In the genomic region with DNA sequence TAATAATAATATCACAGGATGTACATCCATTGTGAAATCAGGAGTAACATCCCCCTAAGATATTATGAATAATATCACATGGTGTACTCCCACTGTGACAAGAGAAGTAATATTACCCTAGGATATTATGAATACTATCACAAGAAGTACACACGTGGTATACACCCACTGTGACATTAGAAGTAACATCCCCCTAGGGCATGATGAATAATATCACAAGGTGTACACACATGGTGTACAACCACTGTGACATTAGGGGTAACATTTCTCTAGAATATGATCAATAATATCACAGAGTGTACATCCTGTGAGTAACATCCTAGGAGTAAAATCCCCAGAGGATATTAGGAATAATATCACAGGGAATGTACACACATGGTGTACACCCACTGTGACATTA, we compare ENCODE assay signal across 20 cellular contexts. TPM values are rescaled to one million over a fixed set of nuclear protein-coding genes. Genes with fewer than 3 reads are reported as not detected.
DNase-seq lines count a peak whose midpoint lies in the region; ATAC-seq and TF ChIP-seq lines count a peak whose summit lies in the region.
"Had no signal": no experiment of that assay in that cellular context is flagged by ENCODE, and none has a peak within 500 bp of the region (broad histone marks: within the 10 kb centered on the region; RNA-seq: fewer than 3 reads in every experiment).

No MANE protein-coding gene starts in this region.

- H3K27me3 Mint-ChIP-seq in activated CD4-positive, alpha-beta T cell treated with anti-CD3 and anti-CD28 coated beads for 36 hours, result no peaks in the 10 kb centered on the region
- H3K27me3 Mint-ChIP-seq in activated naive CD8-positive, alpha-beta T cell treated with anti-CD3 and anti-CD28 coated beads, Interleukin-2, amount 50 U/mL, for 24 hours, result peaks cover 1% of the 10 kb centered on the region
- H3K27me3 Mint-ChIP-seq in activated naive CD8-positive, alpha-beta T cell treated with anti-CD3 and anti-CD28 coated beads for 36 hours, result no peaks in the 10 kb centered on the region
- H3K27me3 Mint-ChIP-seq in activated T-helper 17 cell treated with anti-CD3 and anti-CD28 coated beads, Interleukin-2, amount 50 U/mL, for 72 hours, result peaks cover 7% of the 10 kb centered on the region
- H3K27me3 Mint-ChIP-seq: B cell had no signal

- CTCF ChIA-PET in activated CD4-positive, alpha-beta T cell treated with anti-CD3 and anti-CD28 coated beads for 36 hours (lab: Charles Lee), result no interaction called here

- TF ChIP-seq POLR2A in heart left ventricle (IDR thresholded peaks at IDR 0.05), result no peak

- H3K4me3 Mint-ChIP-seq in activated CD4-positive, alpha-beta T cell treated with anti-CD3 and anti-CD28 coated beads for 36 hours, result no peak overlapping the region
- H3K4me3 Mint-ChIP-seq in activated naive CD8-positive, alpha-beta T cell treated with anti-CD3 and anti-CD28 coated beads, Interleukin-2, amount 50 U/mL, for 24 hours, result no peak overlapping the region
- no peak overlapping the region for H3K4me3 Mint-ChIP-seq in activated naive CD8-positive, alpha-beta T cell treated with anti-CD3 and anti-CD28 coated beads for 36 hours
- H3K4me3 Mint-ChIP-seq in activated T-helper 17 cell treated with anti-CD3 and anti-CD28 coated beads, Interleukin-2, amount 50 U/mL, for 72 hours, result no peak overlapping the region
- H3K4me3 Mint-ChIP-seq: B cell; CD4-positive, CD25-positive, alpha-beta regulatory T cell; CD8-positive, alpha-beta T cell had no signal

- no peak for DNase-seq in activated CD4-positive, alpha-beta T cell treated with anti-CD3 and anti-CD28 coated beads for 36 hours
- no peak for DNase-seq in activated CD4-positive, alpha-beta T cell treated with anti-CD3 and anti-CD28 coated beads, Interleukin-2, amount 50 U/mL, for 48 hours
- DNase-seq in activated naive CD8-positive, alpha-beta T cell treated with anti-CD3 and anti-CD28 coated beads, Interleukin-2, amount 50 U/mL, for 24 hours, result no peak
- DNase-seq in activated naive CD8-positive, alpha-beta T cell treated with anti-CD3 and anti-CD28 coated beads for 36 hours, result no peak
- DNase-seq in heart left ventricle, result no peak
- DNase-seq: Caco-2; CD4-positive, CD25-positive, alpha-beta regulatory T cell; CD8-positive, alpha-beta T cell; DMS153; DND-41; GM23248; H7; HCEC 1CT had no signal

- peak; percentile 48 for ATAC-seq in activated CD4-positive, alpha-beta T cell treated with anti-CD3 and anti-CD28 coated beads for 36 hours
- peak; percentile 77 for ATAC-seq in activated naive CD8-positive, alpha-beta T cell treated with anti-CD3 and anti-CD28 coated beads, Interleukin-2, amount 50 U/mL, for 24 hours
- ATAC-seq in activated T-helper 17 cell treated with anti-CD3 and anti-CD28 coated beads, Interleukin-2, amount 50 U/mL, for 72 hours (replicated peaks), result peak; percentile 55
- no peak for ATAC-seq in heart left ventricle
- ATAC-seq: CD8-positive, alpha-beta T cell; GM12878 had no signal

- no peaks in the 10 kb centered on the region for H3K9me3 Mint-ChIP-seq in activated CD4-positive, alpha-beta T cell treated with anti-CD3 and anti-CD28 coated beads for 36 hours (ENCODE audit: low read depth)
- H3K9me3 Mint-ChIP-seq in activated naive CD8-positive, alpha-beta T cell treated with anti-CD3 and anti-CD28 coated beads, Interleukin-2, amount 50 U/mL, for 24 hours, result no peaks in the 10 kb centered on the region
- H3K9me3 Mint-ChIP-seq in activated naive CD8-positive, alpha-beta T cell treated with anti-CD3 and anti-CD28 coated beads for 36 hours, result no peaks in the 10 kb centered on the region
- no peaks in the 10 kb centered on the region for H3K9me3 Mint-ChIP-seq in activated T-helper 17 cell treated with anti-CD3 and anti-CD28 coated beads, Interleukin-2, amount 50 U/mL, for 72 hours
- H3K9me3 Mint-ChIP-seq: CD8-positive, alpha-beta T cell had no signal

- peaks cover 0 to 6% (median 0%) of the 10 kb centered on the region in 12 donors for H3K9me3 ChIP-seq in heart left ventricle

- intact Hi-C loops in activated CD4-positive, alpha-beta T cell treated with anti-CD3 and anti-CD28 coated beads for 36 hours (cut with DNase I, micrococcal nuclease), result no loop called here
- intact Hi-C loops in heart left ventricle (cut with DNase I), result no loop called here

- no peak overlapping the region for H3K27ac Mint-ChIP-seq in activated CD4-positive, alpha-beta T cell treated with anti-CD3 and anti-CD28 coated beads for 36 hours
- H3K27ac Mint-ChIP-seq in activated naive CD8-positive, alpha-beta T cell treated with anti-CD3 and anti-CD28 coated beads, Interleukin-2, amount 50 U/mL, for 24 hours, result no peak overlapping the region
- H3K27ac Mint-ChIP-seq in activated naive CD8-positive, alpha-beta T cell treated with anti-CD3 and anti-CD28 coated beads for 36 hours, result no peak overlapping the region
- H3K27ac Mint-ChIP-seq in activated T-helper 17 cell treated with anti-CD3 and anti-CD28 coated beads, Interleukin-2, amount 50 U/mL, for 72 hours, result no peak overlapping the region
- H3K27ac Mint-ChIP-seq: B cell; CD4-positive, CD25-positive, alpha-beta regulatory T cell; CD8-positive, alpha-beta T cell had no signal

- no peaks in the 10 kb centered on the region for H3K36me3 Mint-ChIP-seq in activated CD4-positive, alpha-beta T cell treated with anti-CD3 and anti-CD28 coated beads for 36 hours (ENCODE audit: low read depth)
- H3K36me3 Mint-ChIP-seq in activated naive CD8-positive, alpha-beta T cell treated with anti-CD3 and anti-CD28 coated beads, Interleukin-2, amount 50 U/mL, for 24 hours (ENCODE audit: low read depth), result no peaks in the 10 kb centered on the region
- no peaks in the 10 kb centered on the region for H3K36me3 Mint-ChIP-seq in activated naive CD8-positive, alpha-beta T cell treated with anti-CD3 and anti-CD28 coated beads for 36 hours
- H3K36me3 Mint-ChIP-seq in activated T-helper 17 cell treated with anti-CD3 and anti-CD28 coated beads, Interleukin-2, amount 50 U/mL, for 72 hours (ENCODE audit: low read depth), result no peaks in the 10 kb centered on the region
- H3K36me3 Mint-ChIP-seq: CD4-positive, CD25-positive, alpha-beta regulatory T cell; CD8-positive, alpha-beta T cell had no signal

- no peak overlapping the region for H3K4me3 ChIP-seq in heart left ventricle
- H3K4me3 ChIP-seq: BLaER1, GM12878, GM23248 had no signal

- POLR2A ChIA-PET in activated CD4-positive, alpha-beta T cell treated with anti-CD3 and anti-CD28 coated beads for 36 hours (lab: Charles Lee), result no interaction called here

- TF ChIP-seq CTCF in heart left ventricle (IDR thresholded peaks at IDR 0.05), result no peak

- no peaks in the 10 kb centered on the region for H3K4me1 Mint-ChIP-seq in activated CD4-positive, alpha-beta T cell treated with anti-CD3 and anti-CD28 coated beads for 36 hours
- H3K4me1 Mint-ChIP-seq in activated naive CD8-positive, alpha-beta T cell treated with anti-CD3 and anti-CD28 coated beads, Interleukin-2, amount 50 U/mL, for 24 hours, result no peaks in the 10 kb centered on the region
- H3K4me1 Mint-ChIP-seq in activated naive CD8-positive, alpha-beta T cell treated with anti-CD3 and anti-CD28 coated beads for 36 hours, result no peaks in the 10 kb centered on the region
- H3K4me1 Mint-ChIP-seq in activated T-helper 17 cell treated with anti-CD3 and anti-CD28 coated beads, Interleukin-2, amount 50 U/mL, for 72 hours, result no peaks in the 10 kb centered on the region
- H3K4me1 Mint-ChIP-seq: B cell; CD4-positive, CD25-positive, alpha-beta regulatory T cell had no signal

- H3K27ac ChIP-seq in heart left ventricle, result no peak overlapping the region
- H3K27ac ChIP-seq: 22Rv1, BLaER1, C4-2B, GM23248 had no signal

- H3K27me3 ChIP-seq in heart left ventricle, result no peaks in the 10 kb centered on the region
- H3K27me3 ChIP-seq: BLaER1 had no signal

- no peaks in the 10 kb centered on the region for H3K4me1 ChIP-seq in heart left ventricle
- H3K4me1 ChIP-seq: BLaER1, Caco-2 had no signal

- H3K36me3 ChIP-seq in heart left ventricle, result no peaks in the 10 kb centered on the region
- H3K36me3 ChIP-seq: BLaER1 had no signal

- WGBS in heart left ventricle, 4 donors, result 75 to 84% (median 79%) methylated on average over 1 of the region's 1 CpG

RNA-seq across cellular contexts. Expression of a gene that starts 5.0 kb away (rescaled TPM):
- total RNA-seq in activated CD4-positive, alpha-beta T cell treated with anti-CD3 and anti-CD28 coated beads for 36 hours, result under 1 TPM in 1 of 2 experiments, not detected in 1; 0.27 TPM
- total RNA-seq in activated naive CD8-positive, alpha-beta T cell treated with anti-CD3 and anti-CD28 coated beads for 36 hours, result not detected
- total RNA-seq in activated T-helper 17 cell treated with anti-CD3 and anti-CD28 coated beads, Interleukin-2, amount 50 U/mL, for 72 hours, result 1 to 10 TPM in 1 of 2 donors, under 1 TPM in 1; 0.19 to 2.4 TPM
- 1 to 10 TPM in 1 of 9 donors, under 1 TPM in 1, not detected in 7; 0.51 to 2.8 TPM for total RNA-seq in heart left ventricle
- not detected for polyA plus RNA-seq in heart left ventricle
- total RNA-seq: Caco-2; CD4-positive, CD25-positive, alpha-beta regulatory T cell; CD8-positive, alpha-beta T cell; GM23248; H1 had no signal
- polyA plus RNA-seq: GM23248 had no signal

RNA-seq across cellular contexts. Expression of a gene that starts 43.9 kb away (rescaled TPM):
- total RNA-seq in activated CD4-positive, alpha-beta T cell treated with anti-CD3 and anti-CD28 coated beads for 36 hours, result 10 to 100 TPM; 25.9 to 33.1 TPM
- total RNA-seq in activated naive CD8-positive, alpha-beta T cell treated with anti-CD3 and anti-CD28 coated beads for 36 hours, result 10 to 100 TPM; 24.3 to 26.7 TPM
- 10 to 100 TPM; 32.9 to 46.6 TPM for total RNA-seq in activated T-helper 17 cell treated with anti-CD3 and anti-CD28 coated beads, Interleukin-2, amount 50 U/mL, for 72 hours
- total RNA-seq in heart left ventricle, result 10 to 100 TPM; 34.0 to 54.8 (median 47.9) TPM
- polyA plus RNA-seq in heart left ventricle, result 10 to 100 TPM; 54.5 to 60.0 TPM

Comparison
In these comparisons a context has a peak if more than half of its experiments do, and no peak if none do; other contexts are left out.
1. ATAC-seq: peak in activated CD4-positive, alpha-beta T cell treated with anti-CD3 and anti-CD28 coated beads for 36 hours (single experiment), activated naive CD8-positive, alpha-beta T cell treated with anti-CD3 and anti-CD28 coated beads, Interleukin-2, amount 50 U/mL, for 24 hours (single experiment) and activated T-helper 17 cell treated with anti-CD3 and anti-CD28 coated beads, Interleukin-2, amount 50 U/mL, for 72 hours (single experiment); none in heart left ventricle (0 of 4).